22 cellular contexts compared by ENCODE assay signal in the genomic region with DNA sequence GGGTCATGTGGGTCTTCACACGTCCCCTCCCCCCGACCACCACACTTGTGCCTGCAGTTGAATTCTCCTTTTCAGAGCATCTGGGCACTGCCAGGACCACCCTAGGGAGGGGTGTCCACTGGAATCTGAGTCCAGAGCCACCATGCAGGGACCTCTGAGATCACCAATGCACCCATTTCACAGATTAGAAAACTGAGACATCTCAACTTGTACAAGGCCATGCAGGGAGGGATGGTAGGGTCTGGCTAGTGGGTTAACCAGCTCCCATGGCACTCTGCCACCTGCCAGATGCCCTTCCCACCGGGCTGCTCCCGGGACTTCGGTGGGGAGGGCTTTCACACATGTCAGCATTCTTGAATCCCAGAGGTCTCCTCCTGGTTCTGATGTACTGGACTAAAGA. TPM values are rescaled to one million over a fixed set of nuclear protein-coding genes. Genes with fewer than 3 reads are reported as not detected.
"Had no signal": no experiment of that assay in that cellular context is flagged by ENCODE, and none has a peak within 500 bp of the region (broad histone marks: within the 10 kb centered on the region; RNA-seq: fewer than 3 reads in every experiment).

No MANE protein-coding gene starts in this region.

- H3K36me3 ChIP-seq: ascending aorta, cardiac muscle cell, WERI-Rb-1 had no signal

- H3K36me3 Mint-ChIP-seq: activated CD8-positive, alpha-beta memory T cell treated with anti-CD3 and anti-CD28 coated beads, Interleukin-2, amount 10 ng/mL, durations not matched to agents 7 days and 5 days; activated naive CD4-positive, alpha-beta T cell treated with anti-CD3 and anti-CD28 coated beads, Interleukin-2, amount 10 ng/mL, durations not matched to agents 7 days and 5 days; activated naive CD4-positive, alpha-beta T cell treated with anti-CD3 and anti-CD28 coated beads, Interleukin-2, amount 50 U/mL, for 24 hours; activated naive CD8-positive, alpha-beta T cell; activated naive CD8-positive, alpha-beta T cell treated with anti-CD3 and anti-CD28 coated beads, Interleukin-2, amount 10 ng/mL, durations not matched to agents 7 days and 5 days; brain; WTC11 had no signal

- DNase-seq: cerebellar nuclear complex, T1000 had no signal

- H3K27ac Mint-ChIP-seq: activated CD4-positive, alpha-beta memory T cell treated with anti-CD3 and anti-CD28 coated beads, Interleukin-2, amount 10 ng/mL, durations not matched to agents 7 days and 5 days; activated CD4-positive, alpha-beta T cell treated with anti-CD3 and anti-CD28 coated beads for 36 hours; activated CD4-positive, alpha-beta T cell treated with anti-CD3 and anti-CD28 coated beads, Interleukin-2, amount 10 ng/mL, durations not matched to agents 7 days and 5 days; activated CD8-positive, alpha-beta memory T cell treated with anti-CD3 and anti-CD28 coated beads, Interleukin-2, amount 10 ng/mL, durations not matched to agents 7 days and 5 days; activated CD8-positive, alpha-beta T cell treated with anti-CD3 and anti-CD28 coated beads, Interleukin-2, amount 10 ng/mL, durations not matched to agents 7 days and 5 days; activated naive CD4-positive, alpha-beta T cell treated with anti-CD3 and anti-CD28 coated beads, Interleukin-2, amount 10 ng/mL, durations not matched to agents 7 days and 5 days; activated naive CD4-positive, alpha-beta T cell treated with anti-CD3 and anti-CD28 coated beads, Interleukin-2, amount 50 U/mL, for 24 hours; activated naive CD8-positive, alpha-beta T cell; activated naive CD8-positive, alpha-beta T cell treated with anti-CD3 and anti-CD28 coated beads, Interleukin-2, amount 10 ng/mL, durations not matched to agents 7 days and 5 days; activated naive CD8-positive, alpha-beta T cell treated with anti-CD3 and anti-CD28 coated beads, Interleukin-2, amount 50 U/mL, for 24 hours; activated T-cell treated with anti-CD3 and anti-CD28 coated beads, Interleukin-2, amount 50 U/mL, for 24 hours; activated T-helper 2 cell treated with anti-CD3 and anti-CD28 coated beads, Interferon-gamma antibody, Interleukin-2, Interleukin-4, amounts not matched to agents 10 μg/mL and 5 μg/mL and 100 μg/mL, durations not matched to agents 14 hours and 24 hours and 36 hours; brain; T-helper 17 cell; WTC11 had no signal

- H3K27me3 ChIP-seq: cardiac muscle cell had no signal

- H3K9me3 ChIP-seq: ascending aorta had no signal

- H3K4me3 Mint-ChIP-seq: activated CD4-positive, alpha-beta memory T cell treated with anti-CD3 and anti-CD28 coated beads, Interleukin-2, amount 10 ng/mL, durations not matched to agents 7 days and 5 days; activated CD4-positive, alpha-beta T cell treated with anti-CD3 and anti-CD28 coated beads for 36 hours; activated CD4-positive, alpha-beta T cell treated with anti-CD3 and anti-CD28 coated beads, Interleukin-2, amount 10 ng/mL, durations not matched to agents 7 days and 5 days; activated CD8-positive, alpha-beta memory T cell treated with anti-CD3 and anti-CD28 coated beads, Interleukin-2, amount 10 ng/mL, durations not matched to agents 7 days and 5 days; activated CD8-positive, alpha-beta T cell treated with anti-CD3 and anti-CD28 coated beads, Interleukin-2, amount 10 ng/mL, durations not matched to agents 7 days and 5 days; activated naive CD4-positive, alpha-beta T cell treated with anti-CD3 and anti-CD28 coated beads, Interleukin-2, amount 10 ng/mL, durations not matched to agents 7 days and 5 days; activated naive CD4-positive, alpha-beta T cell treated with anti-CD3 and anti-CD28 coated beads, Interleukin-2, amount 50 U/mL, for 24 hours; activated naive CD8-positive, alpha-beta T cell; activated naive CD8-positive, alpha-beta T cell treated with anti-CD3 and anti-CD28 coated beads, Interleukin-2, amount 10 ng/mL, durations not matched to agents 7 days and 5 days; activated naive CD8-positive, alpha-beta T cell treated with anti-CD3 and anti-CD28 coated beads, Interleukin-2, amount 50 U/mL, for 24 hours; activated T-cell treated with anti-CD3 and anti-CD28 coated beads, Interleukin-2, amount 50 U/mL, for 24 hours; brain; central memory CD8-positive, alpha-beta T cell; T-helper 17 cell; WTC11 had no signal

- H3K9me3 Mint-ChIP-seq: activated CD4-positive, alpha-beta memory T cell treated with anti-CD3 and anti-CD28 coated beads, Interleukin-2, amount 10 ng/mL, durations not matched to agents 7 days and 5 days; activated CD4-positive, alpha-beta T cell treated with anti-CD3 and anti-CD28 coated beads, Interleukin-2, amount 10 ng/mL, durations not matched to agents 7 days and 5 days; activated naive CD4-positive, alpha-beta T cell treated with anti-CD3 and anti-CD28 coated beads, Interleukin-2, amount 10 ng/mL, durations not matched to agents 7 days and 5 days; activated naive CD4-positive, alpha-beta T cell treated with anti-CD3 and anti-CD28 coated beads, Interleukin-2, amount 50 U/mL, for 24 hours; activated naive CD8-positive, alpha-beta T cell treated with anti-CD3 and anti-CD28 coated beads, Interleukin-2, amount 10 ng/mL, durations not matched to agents 7 days and 5 days; activated naive CD8-positive, alpha-beta T cell treated with anti-CD3 and anti-CD28 coated beads, Interleukin-2, amount 50 U/mL, for 24 hours; activated T-cell treated with anti-CD3 and anti-CD28 coated beads, Interleukin-2, amount 50 U/mL, for 24 hours; activated T-helper 2 cell treated with anti-CD3 and anti-CD28 coated beads, Interferon-gamma antibody, Interleukin-2, Interleukin-4, amounts not matched to agents 10 μg/mL and 5 μg/mL and 100 μg/mL, durations not matched to agents 14 hours and 24 hours and 36 hours; central memory CD8-positive, alpha-beta T cell; WTC11 had no signal

- FAIRE-seq: bronchial epithelial cell had no signal

- H3K4me1 Mint-ChIP-seq: activated CD4-positive, alpha-beta T cell treated with anti-CD3 and anti-CD28 coated beads for 36 hours; activated CD4-positive, alpha-beta T cell treated with anti-CD3 and anti-CD28 coated beads, Interleukin-2, amount 10 ng/mL, durations not matched to agents 7 days and 5 days; activated naive CD4-positive, alpha-beta T cell treated with anti-CD3 and anti-CD28 coated beads, Interleukin-2, amount 50 U/mL, for 24 hours; activated naive CD8-positive, alpha-beta T cell treated with anti-CD3 and anti-CD28 coated beads, Interleukin-2, amount 50 U/mL, for 24 hours; T-helper 17 cell had no signal

- H3K27me3 Mint-ChIP-seq: activated naive CD4-positive, alpha-beta T cell treated with anti-CD3 and anti-CD28 coated beads, Interleukin-2, amount 50 U/mL, for 24 hours; activated naive CD8-positive, alpha-beta T cell; activated naive CD8-positive, alpha-beta T cell treated with anti-CD3 and anti-CD28 coated beads, Interleukin-2, amount 10 ng/mL, durations not matched to agents 7 days and 5 days; activated T-cell treated with anti-CD3 and anti-CD28 coated beads, Interleukin-2, amount 50 U/mL, for 24 hours; central memory CD8-positive, alpha-beta T cell; T-helper 17 cell had no signal

- H3K4me3 ChIP-seq: cardiac muscle cell had no signal

- H3K27ac ChIP-seq: ascending aorta, cardiac muscle cell, WERI-Rb-1 had no signal

- H3K4me1 ChIP-seq: ascending aorta had no signal

RNA-seq across cellular contexts. Expression of gene CCNE1, which starts 52.4 kb away (rescaled TPM):
- total RNA-seq: ascending aorta had no signal
